Comparison of ENCODE assay signal across 8 cellular contexts in genomic region chr2:3827673-3828575, GRCh38.
DNase-seq lines count a peak whose midpoint lies in the region; ATAC-seq, FAIRE-seq and TF ChIP-seq lines count a peak whose summit lies in the region.

No MANE protein-coding gene starts in this region.

- no peak for TF ChIP-seq POLR2A in HepG2 (IDR thresholded peaks at IDR 0.05; ENCODE audit: insufficient read depth in 1 of 2, low read depth in 2 of 2, low read length in 2 of 2)

- no peak for TF ChIP-seq RAD21 in HepG2 (CRISPR knock-in tag; IDR thresholded peaks at IDR 0.05)

- no peaks in the 10 kb centered on the region for H3K9me3 Mint-ChIP-seq in activated CD8-positive, alpha-beta T cell treated with anti-CD3 and anti-CD28 coated beads, Interleukin-2, amount 10 ng/mL, durations not matched to agents 7 days and 5 days (ENCODE audit: insufficient read depth)

- TF ChIP-seq EP300 in HepG2 (IDR thresholded peaks at IDR 0.05; ENCODE audit: low read depth in 2 of 2, low read length in 2 of 2) (no peak), HepG2 (CRISPR knock-in tag; IDR thresholded peaks at IDR 0.05; ENCODE audit: borderline replicate concordance) (no peak)

- H3K27ac Mint-ChIP-seq in activated CD8-positive, alpha-beta T cell treated with anti-CD3 and anti-CD28 coated beads, Interleukin-2, amount 10 ng/mL, durations not matched to agents 7 days and 5 days = no peak overlapping the region

- no peak overlapping the region for H3K4me3 Mint-ChIP-seq in activated CD8-positive, alpha-beta T cell treated with anti-CD3 and anti-CD28 coated beads, Interleukin-2, amount 10 ng/mL, durations not matched to agents 7 days and 5 days

- no peak for ATAC-seq in activated CD8-positive, alpha-beta T cell treated with anti-CD3 and anti-CD28 coated beads, Interleukin-2, amount 10 ng/mL, durations not matched to agents 7 days and 5 days
- ATAC-seq in HepG2 (peak; percentile 83), HG02840 (IDR thresholded peaks at IDR 0.05; ENCODE audit: low FRiP score, unreplicated experiment) (no peak)

- intact Hi-C loops in HepG2 (cut with micrococcal nuclease; ENCODE audit: unreplicated experiment) = loop anchor here (1.0 kb wide), 1 partner anchor 100 kb away; no protein-coding TSS in a partner anchor

- no peaks in the 10 kb centered on the region for H3K79me2 ChIP-seq in HepG2 (ENCODE audit: insufficient read depth, low read length)

- peak; percentile 7 for DNase-seq in NCI-H2029 treated with DMSO at 0.1 percent for 48 hours (lab: John Stamatoyannopoulos, UW)
- no peak for DNase-seq in NCI-H2029 (lab: John Stamatoyannopoulos, UW)
- peak; percentile 29 for DNase-seq in HEK293T (ENCODE audit: extremely low spot score)
- peak; percentile 29 for DNase-seq in activated CD8-positive, alpha-beta T cell treated with anti-CD3 and anti-CD28 coated beads, Interleukin-2, amount 10 ng/mL, durations not matched to agents 7 days and 5 days
- no peak for DNase-seq in HepG2 (ENCODE audit: low spot score)
- no peak for DNase-seq in amniotic stem cell (lab: John Stamatoyannopoulos, UW)
- DNase-seq in HTR-8/SVneo (ENCODE audit: insufficient read length, low spot score) = no peak

- H3K4me1 ChIP-seq in HepG2 (ENCODE audit: insufficient read depth, low read length) = no peaks in the 10 kb centered on the region

- BruUV-seq in HepG2 (replicated peaks; lab: Mats Ljungman, UMichigan) = no TSS peak

- FAIRE-seq in HepG2 (lab: Jason Lieb, UNC) (peak; percentile 77), HTR-8/SVneo (lab: Jason Lieb, UNC) (no peak)

- CTCF ChIA-PET in HEK293T (lab: Yijun Ruan, JAX) = no interaction called here
- CTCF ChIA-PET in activated CD8-positive, alpha-beta T cell treated with anti-CD3 and anti-CD28 coated beads, Interleukin-2, amount 10 ng/mL, durations not matched to agents 7 days and 5 days (lab: Charles Lee) = interaction anchor here (0.9 to 1.4 kb wide), 3 partner anchors 98 to 100 kb away, joined by 3 read pairs; no protein-coding TSS in a partner anchor
- CTCF ChIA-PET in HepG2 (lab: Yijun Ruan, JAX; ENCODE audit: low intra/inter-chr PET ratio, low total read pairs) = interaction anchor here (0.7 to 1.3 kb wide), 3 partner anchors 89 to 100 kb away, joined by 3 to 5 read pairs (median 3); no protein-coding TSS in a partner anchor

- H3K9me3 ChIP-seq in HepG2 (ENCODE audit: low read length) = no peaks in the 10 kb centered on the region

- TF ChIP-seq CTCF in HepG2 (CRISPR knock-in tag; IDR thresholded peaks at IDR 0.05) = peak; percentile 55

- no peak overlapping the region for H3K4me3 ChIP-seq in HepG2 (replicated peaks in 1 of 3; ENCODE audit: insufficient read depth in 1 of 3, low read depth in 2 of 3, low read length in 3 of 3)

- H3K27me3 Mint-ChIP-seq in activated CD8-positive, alpha-beta T cell treated with anti-CD3 and anti-CD28 coated beads, Interleukin-2, amount 10 ng/mL, durations not matched to agents 7 days and 5 days (ENCODE audit: low read depth) = no peaks in the 10 kb centered on the region

- no peak overlapping the region for H2AFZ ChIP-seq in HepG2 (ENCODE audit: low read length)

- no peaks in the 10 kb centered on the region for H3K4me1 Mint-ChIP-seq in activated CD8-positive, alpha-beta T cell treated with anti-CD3 and anti-CD28 coated beads, Interleukin-2, amount 10 ng/mL, durations not matched to agents 7 days and 5 days (ENCODE audit: low read depth)

- no peaks in the 10 kb centered on the region for H3K36me3 ChIP-seq in HepG2 (replicated peaks in 1 of 2; ENCODE audit: control insufficient read depth in 1 of 2, insufficient read depth in 2 of 2, low read length in 2 of 2)

- no peaks in the 10 kb centered on the region for H4K20me1 ChIP-seq in HepG2 (ENCODE audit: insufficient read depth, low read length)

- POLR2A ChIA-PET in HEK293T (lab: Yijun Ruan, JAX) = no interaction called here
- POLR2A ChIA-PET in activated CD8-positive, alpha-beta T cell treated with anti-CD3 and anti-CD28 coated beads, Interleukin-2, amount 10 ng/mL, durations not matched to agents 7 days and 5 days (lab: Charles Lee) = no interaction called here
- POLR2A ChIA-PET in HepG2 (lab: Yijun Ruan, JAX) = no interaction called here

- no peaks in the 10 kb centered on the region for H3K36me3 Mint-ChIP-seq in activated CD8-positive, alpha-beta T cell treated with anti-CD3 and anti-CD28 coated beads, Interleukin-2, amount 10 ng/mL, durations not matched to agents 7 days and 5 days (ENCODE audit: low read depth)

- no peak overlapping the region for H3K9ac ChIP-seq in HepG2 (ENCODE audit: insufficient read depth, low read depth, low read length)

- WGBS in HepG2 (ENCODE audit: low lambda C conversion rate) = 17% methylated on average over 6 of the region's 6 CpGs

- no peak overlapping the region for H3K4me2 ChIP-seq in HepG2 (ENCODE audit: low read depth, low read length)

- in situ Hi-C loops in HepG2 (cut with HindIII; ENCODE audit: extremely low pct_ligation_motif_present, low pct_unique_long_range_greater_than_20kb) = no loop called here

- peaks cover 0 to 33% of the 10 kb centered on the region in 2 experiments; a peak in 2 of 5 replicates for H3K27me3 ChIP-seq in HepG2 (ENCODE audit: control insufficient read depth in 1 of 2, insufficient read depth in 2 of 2, low read length in 2 of 2)

- H3K27ac ChIP-seq in HepG2 (ENCODE audit: extremely low read length, insufficient read depth, low read length) = no peak overlapping the region

TF ChIP-seq in HEK293T, 16 proteins besides CTCF, POLR2A, EP300 and RAD21:
- TF ChIP-seq CTBP1 (IDR thresholded peaks at IDR 0.05; ENCODE audit: borderline replicate concordance) = no peak
- TF ChIP-seq FOXA1 (IDR thresholded peaks at IDR 0.05) = no peak
- no peak for TF ChIP-seq FOXK2 (IDR thresholded peaks at IDR 0.05)
- no peak for TF ChIP-seq LEF1 (IDR thresholded peaks at IDR 0.05; ENCODE audit: borderline replicate concordance)
- no peak for TF ChIP-seq PKNOX1 (IDR thresholded peaks at IDR 0.05)

TF ChIP-seq in HepG2, 621 proteins besides CTCF, POLR2A, EP300 and RAD21:
- TF ChIP-seq STAG1 (CRISPR knock-in tag; IDR thresholded peaks at IDR 0.05) (peak; percentile 22; the same call in 1 of the 2 replicates), ZNF615 (CRISPR knock-in tag; IDR thresholded peaks at IDR 0.05; ENCODE audit: borderline replicate concordance) (no peak)

Comparison
In these comparisons a context has a peak if more than half of its experiments do, and no peak if none do; other contexts are left out.
1. DNase-seq: peak in NCI-H2029 treated with DMSO at 0.1 percent for 48 hours (single experiment), HEK293T (single experiment) and activated CD8-positive, alpha-beta T cell treated with anti-CD3 and anti-CD28 coated beads, Interleukin-2, amount 10 ng/mL, durations not matched to agents 7 days and 5 days (single experiment); none in NCI-H2029 (single experiment), HepG2 (single experiment), amniotic stem cell (single experiment) and HTR-8/SVneo (single experiment).